In genomic region chr1:120728811-120729210, GRCh38 we compare ENCODE assay signal across 8 cellular contexts. TPM values are rescaled to one million over a fixed set of nuclear protein-coding genes. Genes with fewer than 3 reads are reported as not detected.
DNase-seq lines count a peak whose midpoint lies in the region; FAIRE-seq and TF ChIP-seq lines count a peak whose summit lies in the region.
"Not testable (repeated sequence)": the region's sequence is repeated elsewhere in the genome, so short reads cannot be mapped to it uniquely, and the experiment has no call there.

No MANE protein-coding gene starts in this region.

- peak; percentile 6 for DNase-seq in activated CD4-positive, alpha-beta T cell treated with anti-CD3 and anti-CD28 coated beads for 1 hour
- DNase-seq in activated CD4-positive, alpha-beta T cell treated with anti-CD3 and anti-CD28 coated beads, Interleukin-2, amount 50 U/mL, for 4 hours = peak; percentile 27 to 35
- peak; percentile 16 for DNase-seq in activated CD8-positive, alpha-beta memory T cell treated with anti-CD3 and anti-CD28 coated beads, Interleukin-2, amount 50 U/mL, for 4 hours
- DNase-seq in activated T-helper 9 cell treated with anti-CD3 and anti-CD28 coated beads, Interleukin-2, amount 50 U/mL, for 16 hours (ENCODE audit: low read depth) = peak; percentile 0
- peak; percentile 31 for DNase-seq in activated naive CD4-positive, alpha-beta T cell treated with anti-CD3 and anti-CD28 coated beads, Interleukin-2, amount 50 U/mL, for 16 hours
- peak; percentile 21 for DNase-seq in bronchial epithelial cell (ENCODE audit: low read depth)
- DNase-seq in stimulated activated CD4-positive, alpha-beta T cell treated with anti-CD3 and anti-CD28 coated beads, Interleukin-15, amount 100 ng/mL, for 48 hours (ENCODE audit: low read depth in 2 of 2) = peak; percentile 0
- DNase-seq in stimulated activated CD4-positive, alpha-beta T cell treated with anti-CD3 and anti-CD28 coated beads, Interleukin-4, amount 100 ng/mL, for 24 hours = peak; percentile 33

- not testable (repeated sequence) for H3K36me3 ChIP-seq in bronchial epithelial cell (ENCODE audit: control insufficient read depth, insufficient read depth, low read length)

- H3K4me3 ChIP-seq in bronchial epithelial cell (ENCODE audit: low read depth, low read length) = not testable (repeated sequence)

- FAIRE-seq in bronchial epithelial cell (lab: Jason Lieb, UNC) = not testable (repeated sequence)

- H3K27me3 ChIP-seq in bronchial epithelial cell (ENCODE audit: control insufficient read depth, insufficient read depth, low read length) = not testable (repeated sequence)

- not testable (repeated sequence) for TF ChIP-seq CTCF in bronchial epithelial cell (IDR thresholded peaks at IDR 0.05; ENCODE audit: insufficient read depth, low read length, severe bottlenecking)

RNA-seq across cellular contexts. Expression of gene NBPF26, which starts 5.1 kb away (rescaled TPM):
- 19.2 and 46.6 TPM in 2 replicates for total RNA-seq in bronchial epithelial cell
